Comparison of ENCODE assay signal across 20 cellular contexts in the genomic region with DNA sequence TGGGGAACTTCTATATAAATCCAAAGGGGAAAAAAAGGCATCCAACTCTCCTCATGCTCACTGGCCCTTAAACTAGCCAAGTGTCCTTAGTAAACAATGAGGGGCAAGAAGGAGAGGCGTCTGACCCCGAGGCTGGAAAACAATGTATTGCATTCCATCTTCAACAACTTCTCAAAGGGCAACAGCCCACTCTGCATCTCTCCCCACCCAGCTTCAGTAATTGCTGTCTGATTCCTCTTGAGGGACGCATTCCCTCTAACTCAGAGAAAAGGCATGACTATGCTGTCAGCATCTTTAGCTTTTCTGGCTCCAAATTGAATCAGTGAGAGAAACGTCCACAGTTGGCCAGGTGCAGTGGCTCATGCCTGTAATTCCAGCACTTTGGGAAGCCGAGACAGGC.
DNase-seq lines count a peak whose midpoint lies in the region; ATAC-seq, FAIRE-seq and TF ChIP-seq lines count a peak whose summit lies in the region.
"Had no signal": no experiment of that assay in that cellular context is flagged by ENCODE, and none has a peak within 500 bp of the region (broad histone marks: within the 10 kb centered on the region; RNA-seq: fewer than 3 reads in every experiment).

No MANE protein-coding gene starts in this region.

- no peak overlapping the region for H3K9ac ChIP-seq in endodermal cell (ENCODE audit: extremely low read depth, low read length, poor library complexity, severe bottlenecking)

- peak overlapping the region; percentile 47 for H3K27ac ChIP-seq in endodermal cell (ENCODE audit: low read depth, low read length)

- no peaks in the 10 kb centered on the region for H3K4me1 Mint-ChIP-seq in endodermal cell

- no peak overlapping the region for H3K4me3 Mint-ChIP-seq in endodermal cell
- H3K4me3 Mint-ChIP-seq: CD4-positive, alpha-beta memory T cell; GM23338; H9 had no signal

- ATAC-seq in GM18870 (IDR thresholded peaks at IDR 0.05; ENCODE audit: unreplicated experiment) (no peak), HG03039 (IDR thresholded peaks at IDR 0.05; ENCODE audit: unreplicated experiment) (no peak)
- ATAC-seq: GM12878, GM23338, HCT116 had no signal

- H3K27ac Mint-ChIP-seq in endodermal cell: no peak overlapping the region
- H3K27ac Mint-ChIP-seq: GM23338, H9 had no signal

- H3K27me3 ChIP-seq in bronchial epithelial cell (ENCODE audit: control insufficient read depth, insufficient read depth, low read length): no peaks in the 10 kb centered on the region
- H3K27me3 ChIP-seq in endodermal cell (ENCODE audit: control insufficient read depth, insufficient read depth, low read length, poor library complexity, severe bottlenecking): no peaks in the 10 kb centered on the region
- H3K27me3 ChIP-seq: BE2C had no signal

- H3K4me1 ChIP-seq in endodermal cell (ENCODE audit: control insufficient read depth, insufficient read depth, low read length): no peaks in the 10 kb centered on the region
- H3K4me1 ChIP-seq: BE2C had no signal

- peak; percentile 15 for DNase-seq in ELF-1 (ENCODE audit: low read depth, low spot score)
- DNase-seq in bronchial epithelial cell (ENCODE audit: low read depth): no peak
- no peak for DNase-seq in endodermal cell
- DNase-seq in urothelium cell line (ENCODE audit: low spot score): no peak
- no peak for DNase-seq in NCI-H146 (lab: John Stamatoyannopoulos, UW)
- DNase-seq in AML-193 (lab: John Stamatoyannopoulos, UW): no peak
- DNase-seq: BE2C; C1 segment of cervical spinal cord; Calu3; CD4-positive, alpha-beta memory T cell; COR-L47; DMS153; DND-41; GDM1; H9 had no signal

- no peaks in the 10 kb centered on the region for H3K27me3 Mint-ChIP-seq in endodermal cell (ENCODE audit: insufficient read depth)
- H3K27me3 Mint-ChIP-seq: CD4-positive, alpha-beta memory T cell had no signal

- H3K4me3 ChIP-seq in bronchial epithelial cell (ENCODE audit: low read depth, low read length): no peak overlapping the region
- H3K4me3 ChIP-seq in endodermal cell (ENCODE audit: low read length): no peak overlapping the region
- H3K4me3 ChIP-seq: GM12878, GM23338 had no signal

- H3K36me3 Mint-ChIP-seq in endodermal cell (ENCODE audit: low read depth): peaks cover 2% of the 10 kb centered on the region

- H3K9me3 ChIP-seq in endodermal cell (ENCODE audit: control insufficient read depth, low read length): no peaks in the 10 kb centered on the region
- H3K9me3 ChIP-seq: BE2C had no signal

- 66 to 78% methylated on average over 4 to 5 of the region's 5 CpGs for WGBS in endodermal cell (ENCODE audit: insufficient coverage in 1 of 2, insufficient read length in 1 of 2), 2 experiments

- H3K36me3 ChIP-seq in bronchial epithelial cell (ENCODE audit: control insufficient read depth, insufficient read depth, low read length): no peaks in the 10 kb centered on the region
- H3K36me3 ChIP-seq in endodermal cell (ENCODE audit: control insufficient read depth, insufficient read depth, low read length): no peaks in the 10 kb centered on the region

- H3K9me3 Mint-ChIP-seq in endodermal cell: no peaks in the 10 kb centered on the region
- H3K9me3 Mint-ChIP-seq: CD4-positive, alpha-beta memory T cell; GM23338; H9 had no signal

- TF ChIP-seq CTCF in bronchial epithelial cell (IDR thresholded peaks at IDR 0.05; ENCODE audit: insufficient read depth, low read length, severe bottlenecking): no peak
- no peak for TF ChIP-seq CTCF in endodermal cell (conservative IDR thresholded peaks at IDR 0.05)

- FAIRE-seq in bronchial epithelial cell (lab: Jason Lieb, UNC) (peak; percentile 13), urothelium cell line (lab: Jason Lieb, UNC) (peak; percentile 92)
- FAIRE-seq: GM12878 had no signal
